20 cellular contexts compared by ENCODE assay signal in genomic region chrX:116379854-116380253, GRCh38. TPM values are rescaled to one million over a fixed set of nuclear protein-coding genes. Genes with fewer than 3 reads are reported as not detected.
DNase-seq lines count a peak whose midpoint lies in the region; ATAC-seq, FAIRE-seq and TF ChIP-seq lines count a peak whose summit lies in the region.
"Had no signal": no experiment of that assay in that cellular context is flagged by ENCODE, and none has a peak within 500 bp of the region (broad histone marks: within the 10 kb centered on the region; RNA-seq: fewer than 3 reads in every experiment).

No MANE protein-coding gene starts in this region.

- no peak overlapping the region for H2BK120ac ChIP-seq in mesenchymal stem cell (ENCODE audit: low read depth, low read length)

- WGBS in aorta, 2 donors: 58 to 61% methylated on average over 4 of the region's 4 CpGs
- 58% methylated on average over 4 of the region's 4 CpGs for WGBS in mesenchymal stem cell

- H3K79me2 ChIP-seq in endothelial cell of umbilical vein (ENCODE audit: control insufficient read depth, insufficient read depth, low read length): no peaks in the 10 kb centered on the region

- DNase-seq in Right ventricle myocardium inferior (ENCODE audit: missing footprints) (no peak), cardiac septum (ENCODE audit: low spot score) (no peak), endothelial cell of umbilical vein (ENCODE audit: low read depth, low spot score) (peak; percentile 0), left ventricle myocardium superior (peak; percentile 28), aorta (peak in 1 of 2 donors; percentile 22), mesenchymal stem cell (no peak), DMS79 (lab: John Stamatoyannopoulos, UW) (no peak)
- DNase-seq: activated CD4-positive, alpha-beta T cell treated with anti-CD3 and anti-CD28 coated beads, Interleukin-2, amount 10 ng/mL, durations not matched to agents 24 days and 14 days; activated naive CD4-positive, alpha-beta T cell treated with anti-CD3 and anti-CD28 coated beads for 36 hours; CD4-positive, CD25-positive, alpha-beta regulatory T cell; GOT3; naive thymus-derived CD8-positive, alpha-beta T cell; NCI-H446 treated with DMSO at 0.1 percent for 48 hours; stimulated activated naive CD8-positive, alpha-beta T cell treated with anti-CD3 and anti-CD28 coated beads, Interleukin-15, Interleukin-2, amounts not matched to agents 100 U/mL and 50 U/mL, for 24 hours had no signal

- no peak overlapping the region for H4K8ac ChIP-seq in mesenchymal stem cell (ENCODE audit: low read length)

- no peak overlapping the region for H3K4ac ChIP-seq in mesenchymal stem cell (ENCODE audit: low read depth in 1 of 2, low read length in 2 of 2)

- POLR2A ChIA-PET in endothelial cell of umbilical vein (lab: Charles Lee): no interaction called here

- H3K36me3 ChIP-seq in endothelial cell of umbilical vein (ENCODE audit: control insufficient read depth in 2 of 2, extremely low read depth in 1 of 2, insufficient read depth in 2 of 2, low read length in 2 of 2): no peaks in the 10 kb centered on the region
- H3K36me3 ChIP-seq in aorta (ENCODE audit: control insufficient read depth in 1 of 2, insufficient read depth in 2 of 2, low read length in 1 of 2): no peaks in the 10 kb centered on the region
- H3K36me3 ChIP-seq in mesenchymal stem cell (ENCODE audit: control insufficient read depth in 1 of 2, insufficient read depth in 2 of 2, low read depth in 1 of 2, low read length in 2 of 2): no peaks in the 10 kb centered on the region

- dilution Hi-C loops in endothelial cell of umbilical vein (cut with MboI; ENCODE audit: extremely low pct_ligation_motif_present, low sequenced_read_pairs): no loop called here

- no peaks in the 10 kb centered on the region for H3K27me3 ChIP-seq in endothelial cell of umbilical vein (ENCODE audit: control insufficient read depth in 2 of 2, insufficient read depth in 2 of 2, low read length in 2 of 2)
- no peaks in the 10 kb centered on the region for H3K27me3 ChIP-seq in aorta (ENCODE audit: control insufficient read depth in 1 of 2, insufficient read depth in 2 of 2, low read length in 1 of 2)
- no peaks in the 10 kb centered on the region for H3K27me3 ChIP-seq in mesenchymal stem cell (ENCODE audit: control insufficient read depth in 1 of 2, insufficient read depth in 1 of 2, low read length in 2 of 2)

- CTCF ChIA-PET in endothelial cell of umbilical vein (lab: Charles Lee): no interaction called here

- no peaks in the 10 kb centered on the region for H3K9me1 ChIP-seq in endothelial cell of umbilical vein (replicated peaks; ENCODE audit: control insufficient read depth, extremely low read depth, insufficient read depth, low read length)

- H3K27me3 Mint-ChIP-seq in stimulated activated memory B cell treated with anti-CD40 and anti-IgM and Interleukin-4, amounts not matched to agents 10 μg/mL and 1 μg/mL and 100 μg/mL, for 72 hours: no peaks in the 10 kb centered on the region
- H3K27me3 Mint-ChIP-seq: activated CD4-positive, alpha-beta T cell treated with anti-CD3 and anti-CD28 coated beads, Interleukin-2, amount 10 ng/mL, durations not matched to agents 24 days and 14 days; CD4-positive, CD25-positive, alpha-beta regulatory T cell; naive thymus-derived CD8-positive, alpha-beta T cell had no signal

- H2BK12ac ChIP-seq in mesenchymal stem cell (ENCODE audit: low read length in 2 of 2): no peak overlapping the region

- no peak for TF ChIP-seq CTCF in endothelial cell of umbilical vein (IDR thresholded peaks at IDR 0.05; ENCODE audit: extremely low read depth in 1 of 2, insufficient read depth in 1 of 2, low read depth in 1 of 2, low read length in 2 of 2)

- no peak overlapping the region for H2BK5ac ChIP-seq in mesenchymal stem cell (ENCODE audit: low read depth, low read length, poor library complexity, severe bottlenecking)

- H2BK15ac ChIP-seq in mesenchymal stem cell (ENCODE audit: low read depth, poor library complexity, severe bottlenecking): no peak overlapping the region

- no peak overlapping the region for H3K18ac ChIP-seq in mesenchymal stem cell (ENCODE audit: low read depth in 1 of 2, low read length in 2 of 2)

- H3K79me1 ChIP-seq in mesenchymal stem cell (replicated peaks; ENCODE audit: low read length, poor library complexity, severe bottlenecking): no peaks in the 10 kb centered on the region

- intact Hi-C loops in Right ventricle myocardium inferior (cut with DNase I) (no loop called here), cardiac septum (cut with DNase I) (no loop called here), endothelial cell of umbilical vein (cut with micrococcal nuclease) (no loop called here), left ventricle myocardium superior (cut with micrococcal nuclease) (no loop called here), aorta (cut with DNase I) (no loop called here)

- H3K4me2 ChIP-seq in endothelial cell of umbilical vein (ENCODE audit: insufficient read depth, low read length) (no peak overlapping the region), mesenchymal stem cell (ENCODE audit: low read length, poor library complexity, severe bottlenecking) (no peak overlapping the region)

- no peaks in the 10 kb centered on the region for H4K20me1 ChIP-seq in endothelial cell of umbilical vein (replicated peaks; ENCODE audit: control insufficient read depth, extremely low read depth, insufficient read depth, low read length)

- no peak overlapping the region for H3K27ac ChIP-seq in endothelial cell of umbilical vein (ENCODE audit: insufficient read depth, low read depth, low read length)
- no peak overlapping the region for H3K27ac ChIP-seq in aorta (ENCODE audit: low read depth in 1 of 2, low read length in 2 of 2)
- H3K27ac ChIP-seq in mesenchymal stem cell (ENCODE audit: low read length, poor library complexity, severe bottlenecking): no peak overlapping the region
- H3K27ac ChIP-seq: 22Rv1, SK-N-MC had no signal

- H3K9ac ChIP-seq in endothelial cell of umbilical vein (replicated peaks; ENCODE audit: extremely low read depth, insufficient read depth, low read length) (no peak overlapping the region), mesenchymal stem cell (ENCODE audit: low read length) (no peak overlapping the region)

- no peak overlapping the region for H3K27ac Mint-ChIP-seq in stimulated activated memory B cell treated with anti-CD40 and anti-IgM and Interleukin-4, amounts not matched to agents 10 μg/mL and 1 μg/mL and 100 μg/mL, for 72 hours
- H3K27ac Mint-ChIP-seq: activated CD4-positive, alpha-beta T cell treated with anti-CD3 and anti-CD28 coated beads, Interleukin-2, amount 10 ng/mL, durations not matched to agents 24 days and 14 days; activated naive CD4-positive, alpha-beta T cell treated with anti-CD3 and anti-CD28 coated beads for 36 hours; CD4-positive, CD25-positive, alpha-beta regulatory T cell; naive thymus-derived CD8-positive, alpha-beta T cell had no signal

- H3K4me1 ChIP-seq in endothelial cell of umbilical vein (ENCODE audit: control insufficient read depth, extremely low read depth, insufficient read depth, low read length): no peaks in the 10 kb centered on the region
- H3K4me1 ChIP-seq in aorta (ENCODE audit: control insufficient read depth in 1 of 2, insufficient read depth in 2 of 2, low read length in 2 of 2): no peaks in the 10 kb centered on the region
- H3K4me1 ChIP-seq in mesenchymal stem cell (ENCODE audit: control insufficient read depth, insufficient read depth, low read depth, low read length): no peaks in the 10 kb centered on the region

- no peak overlapping the region for H2AK5ac ChIP-seq in mesenchymal stem cell (ENCODE audit: low read length, severe bottlenecking)

- no peak overlapping the region for H3K4me3 Mint-ChIP-seq in stimulated activated memory B cell treated with anti-CD40 and anti-IgM and Interleukin-4, amounts not matched to agents 10 μg/mL and 1 μg/mL and 100 μg/mL, for 72 hours
- H3K4me3 Mint-ChIP-seq: activated CD4-positive, alpha-beta T cell treated with anti-CD3 and anti-CD28 coated beads, Interleukin-2, amount 10 ng/mL, durations not matched to agents 24 days and 14 days; activated naive CD4-positive, alpha-beta T cell treated with anti-CD3 and anti-CD28 coated beads for 36 hours; CD4-positive, CD25-positive, alpha-beta regulatory T cell; naive thymus-derived CD8-positive, alpha-beta T cell had no signal

- BruUV-seq in endothelial cell of umbilical vein (replicated peaks; lab: Mats Ljungman, UMichigan): no TSS peak

- H3K9me3 Mint-ChIP-seq in stimulated activated memory B cell treated with anti-CD40 and anti-IgM and Interleukin-4, amounts not matched to agents 10 μg/mL and 1 μg/mL and 100 μg/mL, for 72 hours: peaks cover under 1% of the 10 kb centered on the region
- H3K9me3 Mint-ChIP-seq: activated CD4-positive, alpha-beta T cell treated with anti-CD3 and anti-CD28 coated beads, Interleukin-2, amount 10 ng/mL, durations not matched to agents 24 days and 14 days; activated naive CD4-positive, alpha-beta T cell treated with anti-CD3 and anti-CD28 coated beads for 36 hours had no signal

- H3K9me3 ChIP-seq in endothelial cell of umbilical vein (replicated peaks; ENCODE audit: control insufficient read depth, insufficient read depth, low read length) (no peaks in the 10 kb centered on the region), aorta (ENCODE audit: control insufficient read depth, low read length) (no peaks in the 10 kb centered on the region), mesenchymal stem cell (ENCODE audit: control insufficient read depth, low read length) (no peaks in the 10 kb centered on the region)

- FAIRE-seq in endothelial cell of umbilical vein (lab: Jason Lieb, UNC): no peak

- H3K4me1 Mint-ChIP-seq in stimulated activated memory B cell treated with anti-CD40 and anti-IgM and Interleukin-4, amounts not matched to agents 10 μg/mL and 1 μg/mL and 100 μg/mL, for 72 hours: no peaks in the 10 kb centered on the region
- H3K4me1 Mint-ChIP-seq: activated CD4-positive, alpha-beta T cell treated with anti-CD3 and anti-CD28 coated beads, Interleukin-2, amount 10 ng/mL, durations not matched to agents 24 days and 14 days; CD4-positive, CD25-positive, alpha-beta regulatory T cell; naive thymus-derived CD8-positive, alpha-beta T cell had no signal

- H3K4me3 ChIP-seq in endothelial cell of umbilical vein (replicated peaks in 1 of 3; ENCODE audit: insufficient read depth in 1 of 3, low read depth in 1 of 3, low read length in 3 of 3) (no peak overlapping the region), aorta (ENCODE audit: low read length in 2 of 2) (no peak overlapping the region), mesenchymal stem cell (ENCODE audit: insufficient read depth in 1 of 2, low read depth in 1 of 2, low read length in 2 of 2) (no peak overlapping the region)
- H3K4me3 ChIP-seq: lung, SK-N-MC had no signal

- peak; percentile 92 for ATAC-seq in Right ventricle myocardium inferior
- peak; percentile 77 for ATAC-seq in left ventricle myocardium superior
- ATAC-seq in aorta (ENCODE audit: low FRiP score): peak; percentile 68
- ATAC-seq in stimulated activated memory B cell treated with anti-CD40 and anti-IgM and Interleukin-4, amounts not matched to agents 10 μg/mL and 1 μg/mL and 100 μg/mL, for 72 hours: no peak
- ATAC-seq: naive thymus-derived CD8-positive, alpha-beta T cell; stimulated activated naive CD8-positive, alpha-beta T cell treated with anti-CD3 and anti-CD28 coated beads, Interleukin-15, Interleukin-2, amounts not matched to agents 100 U/mL and 50 U/mL, for 24 hours had no signal

- H2AFZ ChIP-seq in endothelial cell of umbilical vein (ENCODE audit: low read depth, low read length) (no peak overlapping the region), mesenchymal stem cell (ENCODE audit: low read depth, low read length) (no peak overlapping the region)

- H3K23ac ChIP-seq in mesenchymal stem cell (ENCODE audit: low read length in 2 of 2): no peak overlapping the region

- no peak overlapping the region for H3K14ac ChIP-seq in mesenchymal stem cell (ENCODE audit: low read length in 2 of 2)

- H3K36me3 Mint-ChIP-seq in stimulated activated memory B cell treated with anti-CD40 and anti-IgM and Interleukin-4, amounts not matched to agents 10 μg/mL and 1 μg/mL and 100 μg/mL, for 72 hours: no peaks in the 10 kb centered on the region
- H3K36me3 Mint-ChIP-seq: CD4-positive, CD25-positive, alpha-beta regulatory T cell; naive thymus-derived CD8-positive, alpha-beta T cell had no signal

- H4K91ac ChIP-seq in mesenchymal stem cell (ENCODE audit: low read length): no peak overlapping the region

- no peak for TF ChIP-seq POLR2A in endothelial cell of umbilical vein (IDR thresholded peaks at IDR 0.05; ENCODE audit: low read depth, low read length)

RNA-seq across cellular contexts. Expression of gene SLC6A14, which starts 56.6 kb away (rescaled TPM):
- total RNA-seq in Right ventricle myocardium inferior (not detected), cardiac septum (0.05 TPM), endothelial cell of umbilical vein (not detected in 2 replicates), left ventricle myocardium superior (not detected), aorta (not detected)
- polyA plus RNA-seq in endothelial cell of umbilical vein (not detected in 2 replicates), aorta (under 1 TPM; 0.03 to 0.13 TPM)
- polyA plus RNA-seq in endothelial cell of umbilical vein (2011; cell fraction: cytosol; rRNA removed): 0.01 TPM in 1 of 2 replicates, not detected in the other
- not detected in 2 replicates for polyA plus RNA-seq in endothelial cell of umbilical vein (2011; cell fraction: nucleus; rRNA removed)
- not detected in 2 replicates for polyA plus RNA-seq in endothelial cell of umbilical vein (2012)
- not detected in 2 replicates for polyA minus RNA-seq in endothelial cell of umbilical vein
- not detected for polyA minus RNA-seq in endothelial cell of umbilical vein (2011; cell fraction: cytosol; rRNA and poly(A)+ RNA removed)
- polyA minus RNA-seq in endothelial cell of umbilical vein (2011; cell fraction: nucleus; rRNA and poly(A)+ RNA removed): not detected in 2 replicates
- not detected for polyA plus RNA-seq in mesenchymal stem cell (2013, experiment 1 of 2)
- polyA plus RNA-seq in mesenchymal stem cell (2013, experiment 2 of 2): not detected
- total RNA-seq: activated CD4-positive, alpha-beta T cell treated with anti-CD3 and anti-CD28 coated beads, Interleukin-2, amount 10 ng/mL, durations not matched to agents 24 days and 14 days; activated naive CD4-positive, alpha-beta T cell treated with anti-CD3 and anti-CD28 coated beads for 36 hours; CD4-positive, CD25-positive, alpha-beta regulatory T cell; Daoy; dermis microvascular lymphatic vessel endothelial cell; naive thymus-derived CD8-positive, alpha-beta T cell had no signal
- polyA plus RNA-seq: CD4-positive, CD25-positive, alpha-beta regulatory T cell; naive thymus-derived CD8-positive, alpha-beta T cell had no signal

Comparison
In these comparisons a context has a peak if more than half of its experiments do, and no peak if none do; other contexts are left out.
1. DNase-seq: peak in endothelial cell of umbilical vein (single experiment) and left ventricle myocardium superior (single experiment); none in Right ventricle myocardium inferior (single experiment), cardiac septum (single experiment), mesenchymal stem cell (single experiment) and DMS79 (single experiment).